21 cellular contexts compared by ENCODE assay signal in genomic region chr3:172448661-172449467, GRCh38. TPM values are rescaled to one million over a fixed set of nuclear protein-coding genes. Genes with fewer than 3 reads are reported as not detected.
DNase-seq lines count a peak whose midpoint lies in the region; ATAC-seq, FAIRE-seq and TF ChIP-seq lines count a peak whose summit lies in the region.
"Had no signal": no experiment of that assay in that cellular context is flagged by ENCODE, and none has a peak within 500 bp of the region (broad histone marks: within the 10 kb centered on the region; RNA-seq: fewer than 3 reads in every experiment).

No MANE protein-coding gene starts in this region.

- H3K27me3 Mint-ChIP-seq in CD4-positive, alpha-beta memory T cell, result peaks cover 53 to 57% of the 10 kb centered on the region in 2 donors
- peaks cover 79% of the 10 kb centered on the region for H3K27me3 Mint-ChIP-seq in activated T-helper 1 cell treated with anti-CD3 and anti-CD28 coated beads, Interleukin-12 subunit alpha, Interleukin-12 subunit beta, Interleukin-2, Interleukin-4 antibody, amounts not matched to agents 30 ng/mL and 10 ng/mL and 1 ng/mL, durations not matched to agents 14 hours and 24 hours and 36 hours (ENCODE audit: insufficient read depth)

- TF ChIP-seq EP300 in HepG2 (IDR thresholded peaks at IDR 0.05; ENCODE audit: low read depth in 2 of 2, low read length in 2 of 2) (no peak), HepG2 (CRISPR knock-in tag; IDR thresholded peaks at IDR 0.05; ENCODE audit: borderline replicate concordance) (no peak)

- no peak for DNase-seq in CD4-positive, alpha-beta memory T cell
- DNase-seq in COLO668 (lab: John Stamatoyannopoulos, UW; ENCODE audit: unreplicated experiment) (peak; percentile 17), HepG2 (ENCODE audit: low spot score) (no peak), SHP77 treated with DMSO at 0.1 percent for 48 hours (lab: John Stamatoyannopoulos, UW) (no peak), sciatic nerve (ENCODE audit: low spot score) (no peak)
- no peak for DNase-seq in activated T-helper 1 cell treated with anti-CD3 and anti-CD28 coated beads, Interleukin-12 subunit alpha, Interleukin-12 subunit beta, Interleukin-2, Interleukin-4 antibody, amounts not matched to agents 30 ng/mL and 10 ng/mL and 1 ng/mL, durations not matched to agents 14 hours and 24 hours and 36 hours (ENCODE audit: low spot score)
- DNase-seq: MM.1S, NCI-H2081, NCI-H748 treated with DMSO at 0.1 percent for 48 hours had no signal

- no peak overlapping the region for H3K27ac ChIP-seq in CD4-positive, alpha-beta memory T cell (ENCODE audit: low read depth, low read length)
- H3K27ac ChIP-seq in HepG2 (ENCODE audit: extremely low read length, insufficient read depth, low read length), result no peak overlapping the region
- H3K27ac ChIP-seq: C4-2B, prostate gland had no signal

- CTCF ChIA-PET in CD4-positive, alpha-beta memory T cell (lab: Charles Lee; ENCODE audit: partially characterized antibody), result no interaction called here
- CTCF ChIA-PET in HepG2 (lab: Yijun Ruan, JAX; ENCODE audit: low intra/inter-chr PET ratio, low total read pairs), result no interaction called here

- H3K36me3 ChIP-seq in CD4-positive, alpha-beta memory T cell (ENCODE audit: insufficient read depth, low read length), result no peaks in the 10 kb centered on the region
- H3K36me3 ChIP-seq in HepG2 (replicated peaks in 1 of 2; ENCODE audit: control insufficient read depth in 1 of 2, insufficient read depth in 2 of 2, low read length in 2 of 2), result no peaks in the 10 kb centered on the region
- H3K36me3 ChIP-seq: prostate gland had no signal

- H3K79me2 ChIP-seq in HepG2 (ENCODE audit: insufficient read depth, low read length), result no peaks in the 10 kb centered on the region

- intact Hi-C loops in CD4-positive, alpha-beta memory T cell (cut with micrococcal nuclease), result no loop called here
- intact Hi-C loops in activated T-helper 1 cell treated with anti-CD3 and anti-CD28 coated beads, Interleukin-12 subunit alpha, Interleukin-12 subunit beta, Interleukin-2, Interleukin-4 antibody, amounts not matched to agents 30 ng/mL and 10 ng/mL and 1 ng/mL, durations not matched to agents 14 hours and 24 hours and 36 hours (cut with micrococcal nuclease), result no loop called here
- intact Hi-C loops in HepG2 (cut with micrococcal nuclease; ENCODE audit: unreplicated experiment), result no loop called here
- intact Hi-C loops in sciatic nerve (cut with DNase I), result no loop called here

- no peak for TF ChIP-seq CTCF in HepG2 (CRISPR knock-in tag; IDR thresholded peaks at IDR 0.05)

- TF ChIP-seq RAD21 in HepG2 (CRISPR knock-in tag; IDR thresholded peaks at IDR 0.05), result no peak

- H3K4me1 ChIP-seq in CD4-positive, alpha-beta memory T cell (ENCODE audit: insufficient read depth, low read length), result peaks cover 26% of the 10 kb centered on the region
- H3K4me1 ChIP-seq in HepG2 (ENCODE audit: insufficient read depth, low read length), result peaks cover 6% of the 10 kb centered on the region
- H3K4me1 ChIP-seq: prostate gland had no signal

- no peaks in the 10 kb centered on the region; the same call in 1 of the 2 replicates for H4K20me1 ChIP-seq in HepG2 (ENCODE audit: insufficient read depth, low read length)

- no peak overlapping the region for H3K9ac ChIP-seq in HepG2 (ENCODE audit: insufficient read depth, low read depth, low read length)

- H3K36me3 Mint-ChIP-seq in CD4-positive, alpha-beta memory T cell, result peaks cover 0 to 11% of the 10 kb centered on the region in 2 donors
- peaks cover 4% of the 10 kb centered on the region for H3K36me3 Mint-ChIP-seq in activated T-helper 1 cell treated with anti-CD3 and anti-CD28 coated beads, Interleukin-12 subunit alpha, Interleukin-12 subunit beta, Interleukin-2, Interleukin-4 antibody, amounts not matched to agents 30 ng/mL and 10 ng/mL and 1 ng/mL, durations not matched to agents 14 hours and 24 hours and 36 hours (ENCODE audit: low read depth)
- H3K36me3 Mint-ChIP-seq: activated naive CD8-positive, alpha-beta T cell had no signal

- no peaks in the 10 kb centered on the region for H3K9me3 ChIP-seq in CD4-positive, alpha-beta memory T cell (ENCODE audit: control insufficient read depth in 1 of 2, low read length in 2 of 2)
- H3K9me3 ChIP-seq in HepG2 (ENCODE audit: low read length), result no peaks in the 10 kb centered on the region
- H3K9me3 ChIP-seq: prostate gland had no signal

- peak; percentile 23; the same call in 1 of the 3 replicates for ATAC-seq in HepG2
- no peak for ATAC-seq in HG03039 (IDR thresholded peaks at IDR 0.05; ENCODE audit: unreplicated experiment)
- ATAC-seq in sciatic nerve, result no peak

- H3K27ac Mint-ChIP-seq in CD4-positive, alpha-beta memory T cell, result no peak overlapping the region
- peak overlapping the region; percentile 44 for H3K27ac Mint-ChIP-seq in activated T-helper 1 cell treated with anti-CD3 and anti-CD28 coated beads, Interleukin-12 subunit alpha, Interleukin-12 subunit beta, Interleukin-2, Interleukin-4 antibody, amounts not matched to agents 30 ng/mL and 10 ng/mL and 1 ng/mL, durations not matched to agents 14 hours and 24 hours and 36 hours
- H3K27ac Mint-ChIP-seq: activated CD4-positive, alpha-beta memory T cell treated with anti-CD3 and anti-CD28 coated beads, Interleukin-2, amount 10 ng/mL, durations not matched to agents 7 days and 5 days; activated naive CD8-positive, alpha-beta T cell had no signal

- H2AFZ ChIP-seq in HepG2 (ENCODE audit: low read length), result no peak overlapping the region

- H3K4me3 Mint-ChIP-seq in CD4-positive, alpha-beta memory T cell, result peak overlapping the region; percentile 4 to 86 (median 78)
- peak overlapping the region; percentile 32 for H3K4me3 Mint-ChIP-seq in activated T-helper 1 cell treated with anti-CD3 and anti-CD28 coated beads, Interleukin-12 subunit alpha, Interleukin-12 subunit beta, Interleukin-2, Interleukin-4 antibody, amounts not matched to agents 30 ng/mL and 10 ng/mL and 1 ng/mL, durations not matched to agents 14 hours and 24 hours and 36 hours

- no peak for FAIRE-seq in HepG2 (lab: Jason Lieb, UNC)
- FAIRE-seq: endometrium, G401.6 had no signal

- no peak for TF ChIP-seq POLR2A in HepG2 (IDR thresholded peaks at IDR 0.05; ENCODE audit: insufficient read depth in 1 of 2, low read depth in 2 of 2, low read length in 2 of 2)

- H3K9me3 Mint-ChIP-seq in CD4-positive, alpha-beta memory T cell, result peaks cover 0 to 8% (median 0%) of the 10 kb centered on the region in 8 donors
- H3K9me3 Mint-ChIP-seq in activated T-helper 1 cell treated with anti-CD3 and anti-CD28 coated beads, Interleukin-12 subunit alpha, Interleukin-12 subunit beta, Interleukin-2, Interleukin-4 antibody, amounts not matched to agents 30 ng/mL and 10 ng/mL and 1 ng/mL, durations not matched to agents 14 hours and 24 hours and 36 hours, result no peaks in the 10 kb centered on the region
- H3K9me3 Mint-ChIP-seq: activated CD4-positive, alpha-beta memory T cell treated with anti-CD3 and anti-CD28 coated beads, Interleukin-2, amount 10 ng/mL, durations not matched to agents 7 days and 5 days had no signal

- POLR2A ChIA-PET in CD4-positive, alpha-beta memory T cell (lab: Charles Lee; ENCODE audit: partially characterized antibody), result no interaction called here
- POLR2A ChIA-PET in HepG2 (lab: Yijun Ruan, JAX), result no interaction called here

- in situ Hi-C loops in HepG2 (cut with HindIII; ENCODE audit: extremely low pct_ligation_motif_present, low pct_unique_long_range_greater_than_20kb), result no loop called here

- H3K4me3 ChIP-seq in CD4-positive, alpha-beta memory T cell (ENCODE audit: low read length in 2 of 2), result no peak overlapping the region
- no peak overlapping the region for H3K4me3 ChIP-seq in HepG2 (replicated peaks in 1 of 3; ENCODE audit: insufficient read depth in 1 of 3, low read depth in 2 of 3, low read length in 3 of 3)
- H3K4me3 ChIP-seq: prostate gland had no signal

- no TSS peak for BruUV-seq in HepG2 (replicated peaks; lab: Mats Ljungman, UMichigan)

- WGBS in HepG2 (ENCODE audit: low lambda C conversion rate), result 56% methylated on average over 43 of the region's 43 CpGs

- H3K4me1 Mint-ChIP-seq in CD4-positive, alpha-beta memory T cell, result peaks cover 19 to 39% (median 30%) of the 10 kb centered on the region in 4 donors
- peaks cover 35% of the 10 kb centered on the region for H3K4me1 Mint-ChIP-seq in activated T-helper 1 cell treated with anti-CD3 and anti-CD28 coated beads, Interleukin-12 subunit alpha, Interleukin-12 subunit beta, Interleukin-2, Interleukin-4 antibody, amounts not matched to agents 30 ng/mL and 10 ng/mL and 1 ng/mL, durations not matched to agents 14 hours and 24 hours and 36 hours (ENCODE audit: low read depth)

- H3K27me3 ChIP-seq in CD4-positive, alpha-beta memory T cell (ENCODE audit: insufficient read depth, low read length), result peaks cover 3% of the 10 kb centered on the region
- peaks cover 3 to 16% of the 10 kb centered on the region in 2 experiments; a peak in 4 of 5 replicates for H3K27me3 ChIP-seq in HepG2 (ENCODE audit: control insufficient read depth in 1 of 2, insufficient read depth in 2 of 2, low read length in 2 of 2)

- no peak overlapping the region for H3K4me2 ChIP-seq in HepG2 (ENCODE audit: low read depth, low read length)

RNA-seq across cellular contexts. Expression of gene GHSR, which starts 0.6 kb away (rescaled TPM):
- total RNA-seq in CD4-positive, alpha-beta memory T cell, result not detected
- polyA plus RNA-seq in CD4-positive, alpha-beta memory T cell, result not detected
- not detected in 2 replicates for total RNA-seq in activated T-helper 1 cell treated with anti-CD3 and anti-CD28 coated beads, Interleukin-12 subunit alpha, Interleukin-12 subunit beta, Interleukin-2, Interleukin-4 antibody, amounts not matched to agents 30 ng/mL and 10 ng/mL and 1 ng/mL, durations not matched to agents 14 hours and 24 hours and 36 hours
- total RNA-seq in HepG2 (2016; rRNA removed; fragmentation: Illumina TruSeq; extraction: Trizol) (not detected in 2 replicates), sciatic nerve (not detected)
- not detected in 2 replicates for total RNA-seq in HepG2 (2016; cell fraction: cytosol; rRNA removed; fragmentation: Illumina TruSeq; extraction: Trizol; ENCODE audit: low read depth)
- total RNA-seq in HepG2 (2016; cell fraction: insoluble cytoplasmic fraction; rRNA removed; fragmentation: Illumina TruSeq; extraction: Trizol), result not detected in 2 replicates
- total RNA-seq in HepG2 (2016; cell fraction: membrane; rRNA removed; fragmentation: Illumina TruSeq; extraction: Trizol), result not detected in 2 replicates
- total RNA-seq in HepG2 (2016; cell fraction: nucleus; rRNA removed; fragmentation: Illumina TruSeq; extraction: Trizol), result not detected in 2 replicates
- not detected in 2 replicates for polyA plus RNA-seq in HepG2 (2011; rRNA removed)
- polyA plus RNA-seq in HepG2 (2011; cell fraction: cytosol; rRNA removed), result not detected in 2 replicates
- not detected in 2 replicates for polyA plus RNA-seq in HepG2 (2011; cell fraction: nucleus; rRNA removed)
- not detected in 2 replicates for polyA plus RNA-seq in HepG2 (2012)
- polyA plus RNA-seq in HepG2 (2016; cell fraction: cytosol; fragmentation: Illumina TruSeq; extraction: Trizol; ENCODE audit: low read depth), result not detected in 2 replicates
- polyA plus RNA-seq in HepG2 (2016; cell fraction: insoluble cytoplasmic fraction; fragmentation: Illumina TruSeq; extraction: Trizol; ENCODE audit: low read depth), result not detected in 2 replicates
- polyA plus RNA-seq in HepG2 (2016; cell fraction: membrane; fragmentation: Illumina TruSeq; extraction: Trizol; ENCODE audit: low read depth), result not detected in 2 replicates
- not detected in 2 replicates for polyA plus RNA-seq in HepG2 (2016; cell fraction: nucleus; fragmentation: Illumina TruSeq; extraction: Trizol; ENCODE audit: insufficient read depth, low read depth)
- not detected in 2 replicates for polyA minus RNA-seq in HepG2 (2011; rRNA and poly(A)+ RNA removed; ENCODE audit: low replicate concordance)
- polyA minus RNA-seq in HepG2 (2011; cell fraction: cytosol; rRNA and poly(A)+ RNA removed), result not detected in 2 replicates
- not detected in 2 replicates for polyA minus RNA-seq in HepG2 (2011; cell fraction: nucleus; rRNA and poly(A)+ RNA removed)
- total RNA-seq: activated CD4-positive, alpha-beta memory T cell treated with anti-CD3 and anti-CD28 coated beads, Interleukin-2, amount 10 ng/mL, durations not matched to agents 7 days and 5 days; cardiac septum; HT1080; left cardiac atrium; mucosa of gallbladder; prostate gland had no signal
- polyA plus RNA-seq: thymus had no signal
